In genomic region chr17:45050680-45051059, GRCh38 we compare ENCODE assay signal across 8 cellular contexts. TPM values are rescaled to one million over a fixed set of nuclear protein-coding genes. Genes with fewer than 3 reads are reported as not detected.
DNase-seq lines count a peak whose midpoint lies in the region; ATAC-seq and TF ChIP-seq lines count a peak whose summit lies in the region.

No MANE protein-coding gene starts in this region.

- H3K79me2 ChIP-seq in GM23248 (ENCODE audit: insufficient read depth), result peaks cover 53% of the 10 kb centered on the region
- H3K79me2 ChIP-seq in SU-DHL-6 (ENCODE audit: insufficient read depth, low read length), result peaks cover 42% of the 10 kb centered on the region

- H4K20me1 ChIP-seq in BLaER1 (peaks cover 24% of the 10 kb centered on the region; the same call in 1 of the 2 replicates), GM23248 (ENCODE audit: insufficient read depth) (no peaks in the 10 kb centered on the region), SU-DHL-6 (ENCODE audit: low read depth, low read length) (no peaks in the 10 kb centered on the region)

- no peaks in the 10 kb centered on the region for H3K27me3 Mint-ChIP-seq in MCF 10A (ENCODE audit: insufficient read depth, unreplicated experiment)
- H3K27me3 Mint-ChIP-seq in stimulated activated naive B cell treated with anti-CD40 and anti-IgM and Interleukin-4, amounts not matched to agents 10 μg/mL and 1 μg/mL and 100 μg/mL, for 72 hours, result no peaks in the 10 kb centered on the region

- H3K4me1 ChIP-seq in BLaER1, result peaks cover 43% of the 10 kb centered on the region
- H3K4me1 ChIP-seq in GM23248 (ENCODE audit: insufficient read depth), result peaks cover 26% of the 10 kb centered on the region
- H3K4me1 ChIP-seq in right lobe of liver, result peaks cover 0 to 10% (median 4%) of the 10 kb centered on the region in 4 donors

- H3K36me3 Mint-ChIP-seq in MCF 10A (ENCODE audit: insufficient read depth, unreplicated experiment), result peaks cover 10% of the 10 kb centered on the region
- peaks cover 8 to 20% of the 10 kb centered on the region in 2 donors for H3K36me3 Mint-ChIP-seq in stimulated activated naive B cell treated with anti-CD40 and anti-IgM and Interleukin-4, amounts not matched to agents 10 μg/mL and 1 μg/mL and 100 μg/mL, for 72 hours

- H3K4me3 Mint-ChIP-seq in MCF 10A (ENCODE audit: unreplicated experiment), result peak overlapping the region; percentile 75
- H3K4me3 Mint-ChIP-seq in stimulated activated naive B cell treated with anti-CD40 and anti-IgM and Interleukin-4, amounts not matched to agents 10 μg/mL and 1 μg/mL and 100 μg/mL, for 72 hours, result peak overlapping the region; percentile 94 to 95

- 1 to 2% methylated on average over 12 of the region's 12 CpGs for WGBS in GM23248 (ENCODE audit: low coverage in 1 of 2, low lambda C conversion rate in 2 of 2, missing lambda C conversion rate in 2 of 2), 2 experiments
- WGBS in right lobe of liver (ENCODE audit: insufficient coverage, low coverage, low lambda C conversion rate, missing lambda C conversion rate), result 0% methylated on average over 8 of the region's 12 CpGs

- intact Hi-C loops in MCF 10A (cut with micrococcal nuclease), result loop anchor here (2.0 kb wide), 2 partner anchors 48 to 82 kb away; partner anchors contain the start of gene PLCD3
- intact Hi-C loops in right lobe of liver (cut with DNase I), result no loop called here

- TF ChIP-seq CTCF in SU-DHL-6 (IDR thresholded peaks at IDR 0.05; ENCODE audit: insufficient read depth, low read length, poor library complexity, severe bottlenecking) (no peak), MCF 10A (IDR thresholded peaks at IDR 0.05; ENCODE audit: unreplicated experiment) (no peak), right lobe of liver (IDR thresholded peaks at IDR 0.05) (no peak)

- H3K9ac ChIP-seq in BLaER1, result peak overlapping the region; percentile 92
- peak overlapping the region; percentile 90 for H3K9ac ChIP-seq in GM23248
- peak overlapping the region; percentile 97 for H3K9ac ChIP-seq in SU-DHL-6 (ENCODE audit: low read length)

- peak; percentile 58 for DNase-seq in GM23248
- peak; percentile 50 for DNase-seq in MCF 10A (ENCODE audit: unreplicated experiment)
- DNase-seq in right lobe of liver, result peak in 1 of 3 donors; percentile 39
- no peak for DNase-seq in stimulated activated naive B cell treated with anti-CD40 and anti-IgM and Interleukin-4, amounts not matched to agents 10 μg/mL and 1 μg/mL and 100 μg/mL, for 72 hours
- no peak for DNase-seq in HPDE6-E6E7 (ENCODE audit: extremely low spot score)

- H2AFZ ChIP-seq in GM23248, result peak overlapping the region; percentile 70
- peak overlapping the region; percentile 32 for H2AFZ ChIP-seq in SU-DHL-6 (ENCODE audit: low read depth, low read length, severe bottlenecking)

- CTCF ChIA-PET in MCF 10A (lab: Yijun Ruan, JAX), result interaction anchor here (0.6 to 0.9 kb wide), 5 partner anchors 110 to 271 kb away, joined by 3 to 5 read pairs (median 3); a partner anchor contains a TSS

- TF ChIP-seq POLR2A in right lobe of liver (IDR thresholded peaks at IDR 0.05), result no peak

- H3K4me3 ChIP-seq in BLaER1, result peak overlapping the region; percentile 79
- H3K4me3 ChIP-seq in GM23248, result peak overlapping the region; percentile 76
- H3K4me3 ChIP-seq in SU-DHL-6 (ENCODE audit: insufficient read depth, low read length, poor library complexity, severe bottlenecking), result peak overlapping the region; percentile 84
- peak overlapping the region; percentile 56 to 71 (median 56) for H3K4me3 ChIP-seq in right lobe of liver

- H3K27me3 ChIP-seq in BLaER1 (no peaks in the 10 kb centered on the region), GM23248 (replicated peaks; ENCODE audit: insufficient read depth) (no peaks in the 10 kb centered on the region), SU-DHL-6 (ENCODE audit: low read length) (no peaks in the 10 kb centered on the region), right lobe of liver (no peaks in the 10 kb centered on the region)

- BruUV-seq in MCF 10A (replicated peaks; lab: Mats Ljungman, UMichigan), result no TSS peak

- H3K9me3 Mint-ChIP-seq in MCF 10A (ENCODE audit: unreplicated experiment), result no peaks in the 10 kb centered on the region
- no peaks in the 10 kb centered on the region for H3K9me3 Mint-ChIP-seq in stimulated activated naive B cell treated with anti-CD40 and anti-IgM and Interleukin-4, amounts not matched to agents 10 μg/mL and 1 μg/mL and 100 μg/mL, for 72 hours

- H3K4me2 ChIP-seq in BLaER1 (peak overlapping the region; percentile 86), GM23248 (ENCODE audit: unreplicated experiment) (peak overlapping the region; percentile 89), SU-DHL-6 (ENCODE audit: low read depth, low read length, poor library complexity, severe bottlenecking) (peak overlapping the region; percentile 83)

- peak overlapping the region; percentile 91 for H3K27ac ChIP-seq in BLaER1
- H3K27ac ChIP-seq in GM23248, result peak overlapping the region; percentile 90
- peak overlapping the region; percentile 89 for H3K27ac ChIP-seq in SU-DHL-6 (ENCODE audit: low read depth, low read length)
- peak overlapping the region; percentile 69 to 87 (median 75) for H3K27ac ChIP-seq in right lobe of liver

- H3K9me2 ChIP-seq in GM23248 (ENCODE audit: insufficient read depth) (no peaks in the 10 kb centered on the region), SU-DHL-6 (replicated peaks; ENCODE audit: insufficient read depth, low read length) (no peaks in the 10 kb centered on the region)

- in situ Hi-C loops in GM23248 (cut with MboI), result loop anchor here (10.0 kb wide), 1 partner anchor 74 kb away; no protein-coding TSS in a partner anchor

- ATAC-seq in right lobe of liver (peak in 3 of 4 donors; percentile 4 to 18 (median 17)), HG03469 (IDR thresholded peaks at IDR 0.05; ENCODE audit: unreplicated experiment) (no peak)
- peak in 1 of 2 donors; percentile 12 for ATAC-seq in stimulated activated naive B cell treated with anti-CD40 and anti-IgM and Interleukin-4, amounts not matched to agents 10 μg/mL and 1 μg/mL and 100 μg/mL, for 72 hours (replicated peaks)

- POLR2A ChIA-PET in MCF 10A (lab: Yijun Ruan, JAX), result interaction anchor here (0.7 to 10.6 kb wide), 19 partner anchors 11 to 321 kb away, joined by 3 to 180 read pairs (median 5); partner anchors contain the start of genes EFTUD2, HEXIM1, HEXIM2 and NMT1

- peaks cover 39% of the 10 kb centered on the region for H3F3A ChIP-seq in GM23248 (ENCODE audit: insufficient read depth)
- H3F3A ChIP-seq in SU-DHL-6 (ENCODE audit: insufficient read depth), result peaks cover 22% of the 10 kb centered on the region

- H3K9me3 ChIP-seq in BLaER1, result no peaks in the 10 kb centered on the region
- no peaks in the 10 kb centered on the region for H3K9me3 ChIP-seq in GM23248 (ENCODE audit: low read depth)
- no peaks in the 10 kb centered on the region for H3K9me3 ChIP-seq in SU-DHL-6 (ENCODE audit: insufficient read depth, low read length)
- no peaks in the 10 kb centered on the region for H3K9me3 ChIP-seq in right lobe of liver

- peak overlapping the region; percentile 77 for H3K27ac Mint-ChIP-seq in MCF 10A (ENCODE audit: low read depth, unreplicated experiment)
- peak overlapping the region; percentile 97 for H3K27ac Mint-ChIP-seq in stimulated activated naive B cell treated with anti-CD40 and anti-IgM and Interleukin-4, amounts not matched to agents 10 μg/mL and 1 μg/mL and 100 μg/mL, for 72 hours

- H3K4me1 Mint-ChIP-seq in MCF 10A (ENCODE audit: insufficient read depth, unreplicated experiment), result peaks cover 16% of the 10 kb centered on the region
- H3K4me1 Mint-ChIP-seq in stimulated activated naive B cell treated with anti-CD40 and anti-IgM and Interleukin-4, amounts not matched to agents 10 μg/mL and 1 μg/mL and 100 μg/mL, for 72 hours, result peaks cover 25 to 45% of the 10 kb centered on the region in 2 donors

- H3K36me3 ChIP-seq in BLaER1 (peaks cover 21% of the 10 kb centered on the region), GM23248 (ENCODE audit: low read depth) (no peaks in the 10 kb centered on the region), SU-DHL-6 (ENCODE audit: low read length) (no peaks in the 10 kb centered on the region), right lobe of liver (no peaks in the 10 kb centered on the region)

RNA-seq across cellular contexts. Expression of gene DCAKD, which starts 0.8 kb away (rescaled TPM):
- total RNA-seq in GM23248 (2014; rRNA removed; shearing (Covaris generic)), result 37.1 and 45.8 TPM in 2 replicates
- polyA plus RNA-seq in GM23248 (2016; fragmentation: Nextera tagmentation; extraction: Ambion mirVana), result 24.8 and 28.0 TPM in 2 replicates
- total RNA-seq in MCF 10A (2022), result 23.1 and 23.3 TPM in 2 replicates
- 10 to 100 TPM; 13.2 to 20.6 (median 16.6) TPM for total RNA-seq in right lobe of liver

RNA-seq across cellular contexts. Expression of gene NMT1, which starts 10.4 kb away (rescaled TPM):
- 59.4 and 61.8 TPM in 2 replicates for total RNA-seq in GM23248 (2014; rRNA removed; shearing (Covaris generic))
- 95.7 and 96.1 TPM in 2 replicates for polyA plus RNA-seq in GM23248 (2016; fragmentation: Nextera tagmentation; extraction: Ambion mirVana)
- total RNA-seq in MCF 10A (2022) (85.3 and 89.7 TPM in 2 replicates), right lobe of liver (10 to 100 TPM; 50.8 to 76.7 (median 72.0) TPM)

Comparison
In these comparisons a context has a peak if more than half of its experiments do, and no peak if none do; other contexts are left out.
1. DNase-seq: peak in GM23248 (single experiment) and MCF 10A (single experiment); none in stimulated activated naive B cell treated with anti-CD40 and anti-IgM and Interleukin-4, amounts not matched to agents 10 μg/mL and 1 μg/mL and 100 μg/mL, for 72 hours (single experiment) and HPDE6-E6E7 (single experiment).
2. Peak in every context shown above with its lines, with median percentiles within 50 percentile points of each other: H3K27ac ChIP-seq, H3K4me2 ChIP-seq, H3K4me3 ChIP-seq and H3K9ac ChIP-seq.